In the genomic region with DNA sequence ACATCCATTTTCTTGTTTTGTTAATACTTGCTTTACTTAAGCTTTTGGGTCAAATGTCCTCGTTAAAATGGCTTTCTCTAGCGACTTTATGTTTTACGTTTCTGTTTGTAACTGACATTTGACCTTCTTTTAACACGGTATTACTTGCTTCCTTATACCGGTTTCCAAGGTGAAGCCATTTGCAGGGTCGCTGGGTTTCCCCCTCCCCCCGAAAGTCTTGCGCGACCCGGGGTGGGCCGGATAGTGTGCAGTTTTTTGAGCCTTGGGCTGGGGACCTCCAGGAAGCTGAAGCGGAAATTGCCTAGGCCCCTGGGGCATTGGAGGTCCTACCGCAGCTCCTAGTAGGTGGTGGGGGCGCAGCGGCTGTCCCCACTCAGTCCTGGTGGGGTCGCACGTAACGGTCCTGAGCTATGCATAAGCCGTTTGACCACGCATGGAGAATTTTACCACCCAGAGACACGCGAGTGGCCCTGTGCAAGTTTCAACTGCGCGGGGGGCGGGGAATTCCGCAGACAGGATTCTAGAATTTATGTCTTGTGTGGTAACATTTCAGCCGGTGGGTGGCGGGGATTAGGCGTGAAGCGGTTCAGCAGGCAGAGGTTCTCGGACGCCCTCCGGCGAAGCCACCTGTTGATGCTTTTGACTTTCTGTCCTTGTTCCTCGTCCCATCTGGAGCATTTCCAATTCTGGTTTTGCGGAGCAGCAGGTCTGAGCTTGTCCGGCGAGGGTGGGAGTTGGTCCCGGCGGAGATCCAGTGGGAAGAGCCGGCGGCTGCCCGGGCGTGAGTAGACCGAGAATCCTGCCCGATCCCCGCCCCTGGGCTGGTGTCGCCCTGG, we compare ENCODE assay signal across 8 cellular contexts. TPM values are rescaled to one million over a fixed set of nuclear protein-coding genes. Genes with fewer than 3 reads are reported as not detected.
DNase-seq lines count a peak whose midpoint lies in the region; ATAC-seq and TF ChIP-seq lines count a peak whose summit lies in the region.

No MANE protein-coding gene starts in this region.

- H2AFZ ChIP-seq in Karpas-422 (ENCODE audit: low read length): peak overlapping the region; percentile 24; the same call in 1 of the 2 replicates

- peak; percentile 56 for TF ChIP-seq CTCF in left ventricle myocardium inferior (IDR thresholded peaks at IDR 0.05; ENCODE audit: borderline replicate concordance)

- H3K27ac ChIP-seq in Karpas-422 (ENCODE audit: low read length) (peak overlapping the region; percentile 98), left ventricle myocardium inferior (replicated peaks) (peak overlapping the region; percentile 100)

- H4K20me1 ChIP-seq in Karpas-422 (ENCODE audit: insufficient read depth, low read depth, low read length): no peaks in the 10 kb centered on the region

- H3K9me3 ChIP-seq in Karpas-422 (ENCODE audit: low read length) (no peaks in the 10 kb centered on the region), adipocyte (ENCODE audit: control insufficient read depth, low read length) (no peaks in the 10 kb centered on the region), left ventricle myocardium inferior (replicated peaks) (no peaks in the 10 kb centered on the region)

- H3K9me2 ChIP-seq in Karpas-422 (replicated peaks; ENCODE audit: insufficient read depth, low read length): no peaks in the 10 kb centered on the region

- DNase-seq in GDM1 (lab: John Stamatoyannopoulos, UW): peak; percentile 81
- peak; percentile 95 for DNase-seq in Karpas-422
- peak; percentile 74 to 87 for DNase-seq in SW 1271 (lab: John Stamatoyannopoulos, UW)
- DNase-seq in adipocyte (ENCODE audit: low read depth): peak; percentile 91
- peak; percentile 92 for DNase-seq in left ventricle myocardium inferior
- DNase-seq in putamen (ENCODE audit: low spot score): peak; percentile 76
- DNase-seq in GM19240 (ENCODE audit: insufficient read length, low spot score): no peak

- peak; percentile 40 for ATAC-seq in GM21825 (IDR thresholded peaks at IDR 0.05; ENCODE audit: unreplicated experiment)

- H3K27me3 ChIP-seq in Karpas-422 (ENCODE audit: low read length): no peaks in the 10 kb centered on the region
- H3K27me3 ChIP-seq in adipocyte (replicated peaks; ENCODE audit: control insufficient read depth, insufficient read depth, low read length): no peaks in the 10 kb centered on the region
- no peaks in the 10 kb centered on the region for H3K27me3 ChIP-seq in left ventricle myocardium inferior (ENCODE audit: low read depth)

- H3K79me2 ChIP-seq in Karpas-422 (ENCODE audit: low read length): peaks cover 14% of the 10 kb centered on the region; the same call in 1 of the 2 replicates

- H3K4me3 ChIP-seq in Karpas-422 (ENCODE audit: low read length) (peak overlapping the region; percentile 78), adipocyte (ENCODE audit: low read length) (peak overlapping the region; percentile 91), left ventricle myocardium inferior (peak overlapping the region; percentile 88)

- H3K36me3 ChIP-seq in Karpas-422 (ENCODE audit: insufficient read depth, low read length) (no peaks in the 10 kb centered on the region), adipocyte (ENCODE audit: control insufficient read depth, insufficient read depth, low read length, severe bottlenecking) (peaks cover 11% of the 10 kb centered on the region), left ventricle myocardium inferior (peaks cover 16% of the 10 kb centered on the region)

- intact Hi-C loops in left ventricle myocardium inferior (cut with micrococcal nuclease): no loop called here

- H3K4me1 ChIP-seq in Karpas-422 (ENCODE audit: low read length): peaks cover 73% of the 10 kb centered on the region
- H3K4me1 ChIP-seq in adipocyte (ENCODE audit: control insufficient read depth, insufficient read depth, low read length): peaks cover 43% of the 10 kb centered on the region
- H3K4me1 ChIP-seq in left ventricle myocardium inferior: peaks cover 74% of the 10 kb centered on the region

- H3K9ac ChIP-seq in Karpas-422 (ENCODE audit: low read length): peak overlapping the region; percentile 79
- H3K9ac ChIP-seq in adipocyte (ENCODE audit: low read length): peak overlapping the region; percentile 100

- H3K4me2 ChIP-seq in Karpas-422 (ENCODE audit: low read depth, low read length, poor library complexity, severe bottlenecking): peak overlapping the region; percentile 77

RNA-seq across cellular contexts. Expression of a gene that starts 2.4 kb away (rescaled TPM):
- total RNA-seq in Karpas-422 (2014; rRNA removed; shearing (Covaris generic); ENCODE audit: low replicate concordance): 62.6 and 63.5 TPM in 2 replicates
- total RNA-seq in left ventricle myocardium inferior: 238 TPM

RNA-seq across cellular contexts. Expression of a gene that starts 46.5 kb away (rescaled TPM):
- total RNA-seq in Karpas-422 (2014; rRNA removed; shearing (Covaris generic); ENCODE audit: low replicate concordance): 102 and 136 TPM in 2 replicates
- total RNA-seq in left ventricle myocardium inferior: 466 TPM

RNA-seq across cellular contexts. Expression of a gene that starts 46.9 kb away (rescaled TPM):
- total RNA-seq in Karpas-422 (2014; rRNA removed; shearing (Covaris generic); ENCODE audit: low replicate concordance): 10.4 and 40.0 TPM in 2 replicates
- 11.5 TPM for total RNA-seq in left ventricle myocardium inferior
